6 cellular contexts compared by ENCODE assay signal in the genomic region with DNA sequence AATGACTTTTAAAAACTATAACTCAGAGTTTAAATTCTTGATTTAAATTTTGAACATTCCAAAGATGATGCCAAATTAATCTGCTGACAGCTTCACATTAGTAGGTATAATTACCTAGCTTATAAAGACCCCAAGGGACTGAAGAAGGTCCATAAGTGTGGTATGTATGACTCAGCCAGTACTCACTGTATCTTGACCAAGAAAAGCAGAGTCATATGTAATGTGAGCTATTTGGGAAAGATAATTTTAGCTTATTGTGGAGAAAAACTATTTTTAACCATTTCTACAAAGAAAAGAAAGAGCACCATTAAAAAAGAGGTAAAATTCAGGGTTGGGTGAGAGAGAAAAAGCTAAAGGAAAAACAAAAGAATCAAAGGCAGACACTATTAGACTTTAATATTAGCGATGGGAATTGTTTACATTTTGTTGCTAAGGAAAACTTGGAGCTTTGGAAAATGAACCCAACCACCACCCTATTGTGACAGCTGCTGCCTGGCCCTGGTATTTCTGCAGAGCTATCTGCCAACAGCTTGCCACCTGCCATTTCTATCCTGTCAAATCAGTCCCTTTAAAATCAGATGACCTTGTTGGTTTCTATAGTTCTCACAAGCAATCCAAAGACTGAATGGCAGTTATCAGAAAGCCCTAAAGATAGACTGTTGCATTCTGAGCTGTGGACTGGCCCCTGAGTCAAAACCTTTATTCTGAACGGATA.
A peak's percentile ranks its signal among the peaks of the same experiment; 100 is the strongest.
DNase-seq lines count a peak whose midpoint lies in the region; FAIRE-seq and TF ChIP-seq lines count a peak whose summit lies in the region.
"Not testable (repeated sequence)": the region's sequence is repeated elsewhere in the genome, so short reads cannot be mapped to it uniquely, and the experiment has no call there.

No MANE protein-coding gene starts in this region.

- TF ChIP-seq CTCF in bronchial epithelial cell (IDR thresholded peaks at IDR 0.05; ENCODE audit: insufficient read depth, low read length, severe bottlenecking) = not testable (repeated sequence)

- not testable (repeated sequence) for H3K36me3 ChIP-seq in bronchial epithelial cell (ENCODE audit: control insufficient read depth, insufficient read depth, low read length)

- not testable (repeated sequence) for H3K27me3 ChIP-seq in bronchial epithelial cell (ENCODE audit: control insufficient read depth, insufficient read depth, low read length)

- in situ Hi-C loops in G401 (cut with HindIII; ENCODE audit: low sequenced_read_pairs) = not testable (repeated sequence)

- H3K4me3 ChIP-seq in bronchial epithelial cell (ENCODE audit: low read depth, low read length) = not testable (repeated sequence)

- FAIRE-seq in RCC 7860 (lab: Jason Lieb, UNC) = peak; percentile 95
- not testable (repeated sequence) for FAIRE-seq in bronchial epithelial cell (lab: Jason Lieb, UNC)

- peak; percentile 0 for DNase-seq in G401 (ENCODE audit: low spot score)
- DNase-seq in HS-5 (ENCODE audit: low read depth) = peak; percentile 29
- DNase-seq in RCC 7860 (ENCODE audit: low spot score) = peak; percentile 52
- peak; percentile 17 for DNase-seq in bronchial epithelial cell (ENCODE audit: low read depth)
- DNase-seq in glomerular visceral epithelial cell (ENCODE audit: extremely low spot score) = peak; percentile 1
- peak; percentile 83 for DNase-seq in myocyte (ENCODE audit: low read depth)

Comparison
In these comparisons a context has a peak if more than half of its experiments do, and no peak if none do; other contexts are left out.
1. DNase-seq: peak in every context shown above with its lines; median percentile 83 in myocyte; 52 in RCC 7860; 29 in HS-5; 17 in bronchial epithelial cell; 1 in glomerular visceral epithelial cell; 0 in G401.